Comparison of ENCODE assay signal across 16 cellular contexts in genomic region chr2:70011335-70011734, GRCh38.
"Had no signal": no experiment of that assay in that cellular context is flagged by ENCODE, and none has a peak within 500 bp of the region (broad histone marks: within the 10 kb centered on the region; RNA-seq: fewer than 3 reads in every experiment).

No MANE protein-coding gene starts in this region.

- H3K9me3 Mint-ChIP-seq: activated naive CD4-positive, alpha-beta T cell treated with anti-CD3 and anti-CD28 coated beads, Interleukin-2, amount 50 U/mL, for 72 hours; stimulated activated naive CD8-positive, alpha-beta T cell treated with anti-CD3 and anti-CD28 coated beads, Interleukin-15, amount 100 ng/mL, for 72 hours had no signal

- DNase-seq: activated CD4-positive, alpha-beta memory T cell treated with anti-CD3 and anti-CD28 coated beads, Interleukin-2, amount 10 ng/mL, durations not matched to agents 7 days and 5 days; activated CD4-positive, alpha-beta T cell treated with anti-CD3 and anti-CD28 coated beads for 1 hour; amygdala; dorsolateral prefrontal cortex; foreskin melanocyte; heart right ventricle; kidney; left ventricle myocardium inferior; retina; stimulated activated CD4-positive, alpha-beta T cell treated with anti-CD3 and anti-CD28 coated beads, Interleukin-15, amount 100 ng/mL, for 24 hours; stimulated activated CD4-positive, alpha-beta T cell treated with anti-CD3 and anti-CD28 coated beads, Interleukin-4, amount 100 ng/mL, for 24 hours; stimulated activated naive CD8-positive, alpha-beta T cell treated with anti-CD3 and anti-CD28 coated beads, Interleukin-15, amount 100 ng/mL, for 72 hours; testis had no signal

- H3K4me3 Mint-ChIP-seq: activated CD4-positive, alpha-beta memory T cell treated with anti-CD3 and anti-CD28 coated beads, Interleukin-2, amount 10 ng/mL, durations not matched to agents 7 days and 5 days; brain; neural crest cell; stimulated activated naive CD8-positive, alpha-beta T cell treated with anti-CD3 and anti-CD28 coated beads, Interleukin-15, amount 100 ng/mL, for 72 hours had no signal

- H3K4me1 Mint-ChIP-seq: brain, neural crest cell had no signal

- H3K27ac Mint-ChIP-seq: activated CD4-positive, alpha-beta memory T cell treated with anti-CD3 and anti-CD28 coated beads, Interleukin-2, amount 10 ng/mL, durations not matched to agents 7 days and 5 days had no signal

- H3K27me3 Mint-ChIP-seq: activated CD4-positive, alpha-beta memory T cell treated with anti-CD3 and anti-CD28 coated beads, Interleukin-2, amount 10 ng/mL, durations not matched to agents 7 days and 5 days; brain; stimulated activated naive CD8-positive, alpha-beta T cell treated with anti-CD3 and anti-CD28 coated beads, Interleukin-15, amount 100 ng/mL, for 72 hours had no signal

- ATAC-seq: activated naive CD4-positive, alpha-beta T cell treated with anti-CD3 and anti-CD28 coated beads, Interleukin-2, amount 50 U/mL, for 72 hours; heart right ventricle; stimulated activated naive CD8-positive, alpha-beta T cell treated with anti-CD3 and anti-CD28 coated beads, Interleukin-15, amount 100 ng/mL, for 72 hours had no signal

- H3K4me3 ChIP-seq: dorsolateral prefrontal cortex, heart right ventricle, left ventricle myocardium inferior, testis had no signal
